ENCODE assay signal across 8 cellular contexts in the genomic region with DNA sequence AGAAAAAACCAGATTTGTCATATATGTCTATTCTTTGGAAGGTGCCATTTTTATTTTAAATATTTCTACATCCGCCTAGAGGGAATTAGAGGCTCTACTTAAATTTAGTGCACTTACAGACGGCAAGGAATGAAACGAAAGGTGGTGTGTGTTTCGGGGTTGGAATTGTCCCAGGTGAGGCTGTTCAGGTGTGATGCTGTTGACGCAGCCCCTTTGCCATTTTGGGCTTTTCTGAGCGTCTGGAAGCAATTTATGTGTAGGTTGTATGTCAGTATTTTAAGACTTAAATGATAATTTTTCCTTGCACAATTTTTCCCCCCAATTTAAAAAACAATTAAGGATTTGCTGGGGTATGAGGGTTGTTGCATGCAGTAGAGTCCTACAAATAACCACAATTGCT. TPM values are rescaled to one million over a fixed set of nuclear protein-coding genes. Genes with fewer than 3 reads are reported as not detected.
A peak's percentile ranks its signal among the peaks of the same experiment; 100 is the strongest.
DNase-seq lines count a peak whose midpoint lies in the region; TF ChIP-seq lines count a peak whose summit lies in the region.

No MANE protein-coding gene starts in this region.

- H3K27me3 ChIP-seq in SJCRH30, result no peaks in the 10 kb centered on the region

- H3K36me3 ChIP-seq in SJCRH30, result no peaks in the 10 kb centered on the region

- DNase-seq in GM12864 (ENCODE audit: low read depth) (no peak), SJCRH30 (no peak), fibroblast of pulmonary artery (ENCODE audit: low read depth) (no peak), retinal pigment epithelial cell (ENCODE audit: low read depth) (no peak), iPS-NIHi11 (ENCODE audit: low spot score) (no peak), NCI-H2227 (lab: John Stamatoyannopoulos, UW; ENCODE audit: unreplicated experiment) (no peak), NCI-H1417 treated with DMSO at 0.1 percent for 48 hours (lab: John Stamatoyannopoulos, UW) (no peak)
- no peak for DNase-seq in stimulated activated CD4-positive, alpha-beta T cell treated with anti-CD3 and anti-CD28 coated beads, Interleukin-15, amount 100 ng/mL, for 24 hours

- no peaks in the 10 kb centered on the region for H3K4me1 ChIP-seq in SJCRH30

- H3K27ac ChIP-seq in SJCRH30, result no peak overlapping the region

- no peaks in the 10 kb centered on the region for H3K9me3 ChIP-seq in SJCRH30 (replicated peaks)

- H3K4me3 ChIP-seq in GM12864 (ENCODE audit: low read depth, low read length) (peak overlapping the region; percentile 59), SJCRH30 (peak overlapping the region; percentile 63), fibroblast of pulmonary artery (replicated peaks; ENCODE audit: low read depth, low read length) (peak overlapping the region; percentile 70), retinal pigment epithelial cell (ENCODE audit: low read length) (peak overlapping the region; percentile 53)

- TF ChIP-seq CTCF in GM12864 (IDR thresholded peaks at IDR 0.05; ENCODE audit: low read depth, low read length, missing control alignments), result no peak
- no peak for TF ChIP-seq CTCF in fibroblast of pulmonary artery (IDR thresholded peaks at IDR 0.05; ENCODE audit: low read length, missing control alignments)
- TF ChIP-seq CTCF in retinal pigment epithelial cell (conservative IDR thresholded peaks at IDR 0.05; ENCODE audit: low read depth, low read length), result no peak

RNA-seq across cellular contexts. Expression of a gene that starts 2.0 kb away (rescaled TPM):
- 21.5 and 21.6 TPM in 2 replicates for total RNA-seq in SJCRH30 (2014; rRNA removed; shearing (Covaris generic))
